Comparison of ENCODE assay signal across 8 cellular contexts in genomic region chr20:45857114-45857835, GRCh38. TPM values are rescaled to one million over a fixed set of nuclear protein-coding genes. Genes with fewer than 3 reads are reported as not detected.
DNase-seq lines count a peak whose midpoint lies in the region; ATAC-seq and TF ChIP-seq lines count a peak whose summit lies in the region.

TSS of gene ACOT8 (minus strand) at chr20:45857392. CDS start at chr20:45857315, 77 bp downstream.
TSS of gene ZSWIM3 (plus strand) at chr20:45857614. CDS start at chr20:45857826, 212 bp downstream.

- TF ChIP-seq CTCF in fibroblast of the aortic adventitia (IDR thresholded peaks at IDR 0.05; ENCODE audit: insufficient read depth, low read length), result no peak

- DNase-seq in EL (peak; percentile 100), GOT3 (lab: John Stamatoyannopoulos, UW) (peak; percentile 94), LHCN-M2 (ENCODE audit: low read depth) (peak; percentile 100), RPMI7951 (ENCODE audit: low read depth) (peak; percentile 100), fibroblast of the aortic adventitia (ENCODE audit: low read depth) (peak; percentile 100)
- DNase-seq in natural killer cell treated with Interleukin-12 subunit alpha and Interleukin-12 subunit beta and Interleukin-15 and Interleukin-18, amount 100 ng/mL, for 72 hours (ENCODE audit: low spot score), result peak; percentile 99
- peak; percentile 92 for DNase-seq in stimulated activated naive CD4-positive, alpha-beta T cell treated with Interleukin-2 at 50 U/mL for 16 hours (lab: John Stamatoyannopoulos, UW)

- ATAC-seq in activated T-helper 17 cell treated with anti-CD3 and anti-CD28 coated beads, Interleukin-2, amount 50 U/mL, for 72 hours (replicated peaks), result peak; percentile 99
- ATAC-seq in natural killer cell treated with Interleukin-12 subunit alpha and Interleukin-12 subunit beta and Interleukin-15 and Interleukin-18, amount 100 ng/mL, for 72 hours, result peak; percentile 97 to 98

- H3K4me1 Mint-ChIP-seq in activated T-helper 17 cell treated with anti-CD3 and anti-CD28 coated beads, Interleukin-2, amount 50 U/mL, for 72 hours, result peaks cover 11% of the 10 kb centered on the region
- peaks cover 26 to 38% of the 10 kb centered on the region in 2 donors for H3K4me1 Mint-ChIP-seq in natural killer cell treated with Interleukin-12 subunit alpha and Interleukin-12 subunit beta and Interleukin-15 and Interleukin-18, amount 100 ng/mL, for 72 hours (ENCODE audit: low read depth in 2 of 2)

- peak within 1 kb of the TSS; percentile 97 for H3K4me3 Mint-ChIP-seq in activated T-helper 17 cell treated with anti-CD3 and anti-CD28 coated beads, Interleukin-2, amount 50 U/mL, for 72 hours
- peak within 1 kb of the TSS; percentile 95 for H3K4me3 Mint-ChIP-seq in natural killer cell treated with Interleukin-12 subunit alpha and Interleukin-12 subunit beta and Interleukin-15 and Interleukin-18, amount 100 ng/mL, for 72 hours

- H3K27ac Mint-ChIP-seq in activated T-helper 17 cell treated with anti-CD3 and anti-CD28 coated beads, Interleukin-2, amount 50 U/mL, for 72 hours, result peak within 1 kb of the TSS; percentile 97
- peak within 1 kb of the TSS; percentile 96 to 97 for H3K27ac Mint-ChIP-seq in natural killer cell treated with Interleukin-12 subunit alpha and Interleukin-12 subunit beta and Interleukin-15 and Interleukin-18, amount 100 ng/mL, for 72 hours

- H3K27me3 Mint-ChIP-seq in activated T-helper 17 cell treated with anti-CD3 and anti-CD28 coated beads, Interleukin-2, amount 50 U/mL, for 72 hours, result no peaks in the 10 kb centered on the region
- no peaks in the 10 kb centered on the region for H3K27me3 Mint-ChIP-seq in natural killer cell treated with Interleukin-12 subunit alpha and Interleukin-12 subunit beta and Interleukin-15 and Interleukin-18, amount 100 ng/mL, for 72 hours

- H3K9me3 Mint-ChIP-seq in activated T-helper 17 cell treated with anti-CD3 and anti-CD28 coated beads, Interleukin-2, amount 50 U/mL, for 72 hours, result no peaks in the 10 kb centered on the region
- H3K9me3 Mint-ChIP-seq in natural killer cell treated with Interleukin-12 subunit alpha and Interleukin-12 subunit beta and Interleukin-15 and Interleukin-18, amount 100 ng/mL, for 72 hours, result no peaks in the 10 kb centered on the region

- H3K36me3 Mint-ChIP-seq in activated T-helper 17 cell treated with anti-CD3 and anti-CD28 coated beads, Interleukin-2, amount 50 U/mL, for 72 hours (ENCODE audit: low read depth), result peaks cover 15% of the 10 kb centered on the region
- no peaks in the 10 kb centered on the region for H3K36me3 Mint-ChIP-seq in natural killer cell treated with Interleukin-12 subunit alpha and Interleukin-12 subunit beta and Interleukin-15 and Interleukin-18, amount 100 ng/mL, for 72 hours

- H3K4me3 ChIP-seq in fibroblast of the aortic adventitia (ENCODE audit: low read depth, low read length), result peak within 1 kb of the TSS; percentile 85

RNA-seq across cellular contexts. Expression of gene ACOT8, which starts in this region (rescaled TPM):
- total RNA-seq in LHCN-M2 (2014; rRNA removed) (39.1 and 46.6 TPM in 2 replicates), fibroblast of the aortic adventitia (ENCODE audit: low replicate concordance) (17.7 and 25.8 TPM in 2 replicates)
- 35.1 TPM for polyA plus RNA-seq in LHCN-M2 (2012)
- total RNA-seq in RPMI7951 (2014; rRNA removed; shearing (Covaris generic)), result 102 and 119 TPM in 2 replicates
- total RNA-seq in activated T-helper 17 cell treated with anti-CD3 and anti-CD28 coated beads, Interleukin-2, amount 50 U/mL, for 72 hours, result 10 to 100 TPM; 21.4 to 23.2 TPM
- 10 to 100 TPM; 24.4 to 26.2 TPM for total RNA-seq in natural killer cell treated with Interleukin-12 subunit alpha and Interleukin-12 subunit beta and Interleukin-15 and Interleukin-18, amount 100 ng/mL, for 72 hours

RNA-seq across cellular contexts. Expression of gene ZSWIM3, which starts in this region (rescaled TPM):
- total RNA-seq in LHCN-M2 (2014; rRNA removed), result 3.3 and 4.6 TPM in 2 replicates
- 2.4 TPM for polyA plus RNA-seq in LHCN-M2 (2012)
- 9.3 and 9.4 TPM in 2 replicates for total RNA-seq in RPMI7951 (2014; rRNA removed; shearing (Covaris generic))
- total RNA-seq in activated T-helper 17 cell treated with anti-CD3 and anti-CD28 coated beads, Interleukin-2, amount 50 U/mL, for 72 hours, result 1 to 10 TPM; 7.1 to 7.6 TPM
- 1.9 and 4.3 TPM in 2 replicates for total RNA-seq in fibroblast of the aortic adventitia (ENCODE audit: low replicate concordance)
- total RNA-seq in natural killer cell treated with Interleukin-12 subunit alpha and Interleukin-12 subunit beta and Interleukin-15 and Interleukin-18, amount 100 ng/mL, for 72 hours, result 1 to 10 TPM; 5.5 to 6.4 TPM

Comparison
In these comparisons a context has a peak if more than half of its experiments do, and no peak if none do; other contexts are left out.
1. Peak in every context shown above with its lines: DNase-seq, ATAC-seq and H3K4me3 ChIP-seq.